31 cellular contexts compared by ENCODE assay signal in genomic region chr4:175103403-175103802, GRCh38.
"Had no signal": no experiment of that assay in that cellular context is flagged by ENCODE, and none has a peak within 500 bp of the region (broad histone marks: within the 10 kb centered on the region; RNA-seq: fewer than 3 reads in every experiment).

No MANE protein-coding gene starts in this region.

- H3K27ac ChIP-seq: ascending aorta, VCaP had no signal

- H3K4me1 ChIP-seq: ascending aorta had no signal

- H3K9me3 ChIP-seq: ascending aorta had no signal

- H3K36me3 ChIP-seq: ascending aorta had no signal

- H3K4me3 ChIP-seq: ascending aorta had no signal

- DNase-seq: activated B cell treated with CpG ODN at 0.5 μM for 24 hours; activated CD4-positive, alpha-beta memory T cell treated with anti-CD3 and anti-CD28 coated beads for 36 hours; activated CD4-positive, alpha-beta T cell treated with anti-CD3 and anti-CD28 coated beads for 4 hours; activated CD4-positive, alpha-beta T cell treated with anti-CD3 and anti-CD28 coated beads, Interleukin-2, amount 10 ng/mL, durations not matched to agents 24 days and 14 days; activated CD4-positive, alpha-beta T cell treated with anti-CD3 and anti-CD28 coated beads, Interleukin-2, amount 50 U/mL, for 1 hour; activated CD4-positive, alpha-beta T cell treated with anti-CD3 and anti-CD28 coated beads, Interleukin-2, amount 50 U/mL, for 4 hours; activated CD4-positive, CD25-positive, alpha-beta regulatory T cell treated with anti-CD3 and anti-CD28 coated beads, Interleukin-2, amount 50 U/mL, for 72 hours; activated CD8-positive, alpha-beta memory T cell treated with anti-CD3 and anti-CD28 coated beads, Interleukin-2, amount 50 U/mL, for 4 hours; activated CD8-positive, alpha-beta T cell treated with anti-CD3 and anti-CD28 coated beads for 36 hours; activated effector memory CD4-positive, alpha-beta T cell treated with anti-CD3 and anti-CD28 coated beads, Interleukin-2, amount 50 U/mL, for 16 hours; activated gamma-delta T cell treated with Interleukin-2 at 50 U/mL for 16 hours; activated naive CD4-positive, alpha-beta T cell; activated naive CD4-positive, alpha-beta T cell treated with anti-CD3 and anti-CD28 coated beads for 36 hours; activated naive CD4-positive, alpha-beta T cell treated with anti-CD3 and anti-CD28 coated beads, Interleukin-2, amount 50 U/mL, for 16 hours; activated naive CD8-positive, alpha-beta T cell treated with anti-CD3 and anti-CD28 coated beads for 36 hours; activated T-cell treated with anti-CD3 and anti-CD28 coated beads for 4 hours; activated T-cell treated with anti-CD3 and anti-CD28 coated beads, Interleukin-2, amount 50 U/mL, for 1 hour; activated T-cell treated with anti-CD3 and anti-CD28 coated beads, Interleukin-2, amount 50 U/mL, for 4 hours; activated T-cell treated with anti-CD3 and anti-CD28 coated beads, Interleukin-2, amount 50 U/mL, for 72 hours; amygdala; anterior cingulate cortex; caudate nucleus; cerebellar nuclear complex; T-helper 1 cell; T-helper 2 cell; T-helper 9 cell had no signal

- FAIRE-seq: TTC549 had no signal

- H3K27me3 ChIP-seq: ascending aorta had no signal

- ATAC-seq: activated CD8-positive, alpha-beta T cell treated with anti-CD3 and anti-CD28 coated beads for 36 hours; activated naive CD4-positive, alpha-beta T cell treated with anti-CD3 and anti-CD28 coated beads, Interleukin-2, amount 50 U/mL, for 72 hours; activated T-cell treated with anti-CD3 and anti-CD28 coated beads, Interleukin-2, amount 50 U/mL, for 4 hours; activated T-cell treated with anti-CD3 and anti-CD28 coated beads, Interleukin-2, amount 50 U/mL, for 72 hours; activated T-helper 17 cell treated with anti-CD3 and anti-CD28 coated beads, Interleukin-2, amount 50 U/mL, for 72 hours had no signal
